In the genomic region with DNA sequence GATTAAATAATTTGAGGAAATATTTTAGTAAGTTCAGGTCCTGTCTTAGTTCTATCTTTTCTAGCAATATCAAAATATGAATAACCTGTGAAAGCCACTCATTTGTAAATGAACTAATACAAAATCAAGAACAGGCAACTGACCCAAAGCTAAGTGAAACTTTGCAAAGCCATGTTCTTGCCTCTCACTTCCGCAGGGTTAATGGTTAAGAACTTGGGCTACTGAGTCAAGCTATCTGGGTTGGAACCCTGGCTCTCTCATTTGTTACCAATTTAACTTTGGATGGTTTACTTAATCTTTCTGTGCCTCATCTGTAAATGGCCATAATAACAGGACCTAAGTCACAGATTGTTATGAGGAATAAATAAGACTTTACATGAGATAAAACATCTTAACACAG, we compare ENCODE assay signal across 22 cellular contexts. TPM values are rescaled to one million over a fixed set of nuclear protein-coding genes. Genes with fewer than 3 reads are reported as not detected.
DNase-seq lines count a peak whose midpoint lies in the region; ATAC-seq and TF ChIP-seq lines count a peak whose summit lies in the region.
"Had no signal": no experiment of that assay in that cellular context is flagged by ENCODE, and none has a peak within 500 bp of the region (broad histone marks: within the 10 kb centered on the region; RNA-seq: fewer than 3 reads in every experiment).

No MANE protein-coding gene starts in this region.

- intact Hi-C loops in right cardiac atrium (cut with DNase I) (no loop called here), Right ventricle myocardium superior (cut with DNase I) (loop anchor here (10.0 kb wide), 1 partner anchor 75 kb away; no protein-coding TSS in a partner anchor)

- 91% methylated on average over 1 of the region's 1 CpG for WGBS in right cardiac atrium
- WGBS in H9 (ENCODE audit: extremely low coverage, insufficient read length, low lambda C conversion rate) = no CpG with 5 or more reads among the region's 1 CpG

- no peak overlapping the region for H2AK5ac ChIP-seq in H9 (ENCODE audit: insufficient read length, low read length)

- H3K9me3 Mint-ChIP-seq in H9 = no peaks in the 10 kb centered on the region
- H3K9me3 Mint-ChIP-seq: activated naive CD4-positive, alpha-beta T cell treated with anti-CD3 and anti-CD28 coated beads, Interleukin-2, amount 10 ng/mL, durations not matched to agents 7 days and 5 days; activated T-cell treated with anti-CD3 and anti-CD28 coated beads, Interleukin-2, amount 50 U/mL, for 24 hours; central memory CD8-positive, alpha-beta T cell; naive thymus-derived CD8-positive, alpha-beta T cell; stimulated activated memory B cell treated with anti-CD40 and anti-IgM and Interleukin-4, amounts not matched to agents 10 μg/mL and 1 μg/mL and 100 μg/mL, for 72 hours had no signal

- H4K91ac ChIP-seq in H9 (ENCODE audit: insufficient read length, low read depth, low read length) = no peak overlapping the region

- H3K9ac ChIP-seq in iPS-20b (ENCODE audit: low read depth, low read length) (peak overlapping the region; percentile 61; the same call in 1 of the 2 replicates), H9 (ENCODE audit: extremely low read depth, insufficient read length, low read length) (no peak overlapping the region)

- peaks cover 4% of the 10 kb centered on the region for H3K4me1 ChIP-seq in right cardiac atrium (ENCODE audit: control insufficient read depth, insufficient read depth, low read length)
- H3K4me1 ChIP-seq in iPS-20b (ENCODE audit: insufficient read depth, low read length) = peaks cover 22% of the 10 kb centered on the region; the same call in 1 of the 2 replicates
- H3K4me1 ChIP-seq in H9 (ENCODE audit: insufficient read depth, low read length) = 0 out of 2 replicates have a peak, but pooled peaks cover 5% of the 10 kb centered on the region
- H3K4me1 ChIP-seq: SJCRH30 had no signal

- peaks cover 28 to 43% of the 10 kb centered on the region in 2 experiments for H3K4me1 Mint-ChIP-seq in H9

- no peak overlapping the region for H3K23ac ChIP-seq in H9 (ENCODE audit: insufficient read length, low read depth, low read length)

- DNase-seq in right cardiac atrium (no peak), Right ventricle myocardium superior (no peak), WERI-Rb-1 (no peak), superior temporal gyrus (ENCODE audit: extremely low spot score) (no peak), OCI-M2 (lab: John Stamatoyannopoulos, UW; ENCODE audit: unreplicated experiment) (no peak), H9 (no peak)
- DNase-seq: activated naive CD4-positive, alpha-beta T cell treated with anti-CD3 and anti-CD28 coated beads, Interleukin-2, amount 10 ng/mL, durations not matched to agents 7 days and 5 days; activated T-cell treated with anti-CD3 and anti-CD28 coated beads, Interleukin-2, amount 50 U/mL, for 24 hours; DMS 273 treated with DMSO at 0.1 percent for 48 hours; erythroblast; foreskin fibroblast; naive thymus-derived CD8-positive, alpha-beta T cell; NCI-H1694 treated with DMSO at 0.1 percent for 48 hours; NCI-H69; SJCRH30; T-helper 1 cell had no signal

- no peak overlapping the region for H4K8ac ChIP-seq in H9 (replicated peaks; ENCODE audit: insufficient read length, low read depth, low read length)

- H3K79me2 ChIP-seq in H9 (ENCODE audit: insufficient read depth, low read length) = no peaks in the 10 kb centered on the region

- no peak overlapping the region for H2BK5ac ChIP-seq in H9 (ENCODE audit: insufficient read length, low read length)

- H4K20me1 ChIP-seq in H9 (ENCODE audit: control insufficient read depth, insufficient read depth, insufficient read length) = no peaks in the 10 kb centered on the region

- no peak overlapping the region for H2BK20ac ChIP-seq in H9 (ENCODE audit: low read depth, low read length, poor library complexity, severe bottlenecking)

- H2BK120ac ChIP-seq in H9 (ENCODE audit: low read depth, low read length, poor library complexity, severe bottlenecking) = no peak overlapping the region

- ATAC-seq in right cardiac atrium (no peak), Right ventricle myocardium superior (ENCODE audit: poor library complexity) (no peak), HG03135 (IDR thresholded peaks at IDR 0.05; ENCODE audit: unreplicated experiment) (no peak)
- ATAC-seq: naive thymus-derived CD8-positive, alpha-beta T cell; stimulated activated memory B cell treated with anti-CD40 and anti-IgM and Interleukin-4, amounts not matched to agents 10 μg/mL and 1 μg/mL and 100 μg/mL, for 72 hours had no signal

- no peaks in the 10 kb centered on the region for H3K36me3 ChIP-seq in WERI-Rb-1
- H3K36me3 ChIP-seq in iPS-20b (ENCODE audit: insufficient read depth, low read depth, low read length) = no peaks in the 10 kb centered on the region
- H3K36me3 ChIP-seq: SJCRH30 had no signal

- H2BK12ac ChIP-seq in H9 (ENCODE audit: insufficient read length, low read depth, low read length) = no peak overlapping the region

- no peak overlapping the region for H3T11ph ChIP-seq in H9 (ENCODE audit: low read length)

- H3K27me3 ChIP-seq in right cardiac atrium (ENCODE audit: control insufficient read depth, insufficient read depth) (no peaks in the 10 kb centered on the region), WERI-Rb-1 (ENCODE audit: insufficient read depth, low read depth, severe bottlenecking) (no peaks in the 10 kb centered on the region), iPS-20b (ENCODE audit: insufficient read depth, low read length) (peaks cover 8% of the 10 kb centered on the region; the same call in 1 of the 2 replicates), H9 (ENCODE audit: insufficient read depth, low read length) (no peaks in the 10 kb centered on the region; the same call in 1 of the 2 replicates)

- 0 out of 5 replicates have a peak overlapping the region, but pooled peaks of 1 of the 2 experiments have one; percentile 1 for H3K4me3 Mint-ChIP-seq in H9
- H3K4me3 Mint-ChIP-seq: stimulated activated memory B cell treated with anti-CD40 and anti-IgM and Interleukin-4, amounts not matched to agents 10 μg/mL and 1 μg/mL and 100 μg/mL, for 72 hours had no signal

- no peaks in the 10 kb centered on the region for H3K36me3 Mint-ChIP-seq in H9 (ENCODE audit: insufficient read depth in 1 of 3, low read depth in 3 of 3)
- H3K36me3 Mint-ChIP-seq: naive thymus-derived CD8-positive, alpha-beta T cell; stimulated activated memory B cell treated with anti-CD40 and anti-IgM and Interleukin-4, amounts not matched to agents 10 μg/mL and 1 μg/mL and 100 μg/mL, for 72 hours had no signal

- peak overlapping the region; percentile 26 for H3K27ac ChIP-seq in right cardiac atrium (ENCODE audit: low read length)
- peak overlapping the region; percentile 54 for H3K27ac ChIP-seq in WERI-Rb-1
- no peak overlapping the region for H3K27ac ChIP-seq in iPS-20b (ENCODE audit: low read length)
- no peak overlapping the region for H3K27ac ChIP-seq in H9 (ENCODE audit: insufficient read length, low read depth, low read length)
- H3K27ac ChIP-seq: SJCRH30, skin epidermis had no signal

- H3K18ac ChIP-seq in H9 (ENCODE audit: insufficient read length, low read depth, low read length) = no peak overlapping the region

- TF ChIP-seq CTCF in WERI-Rb-1 (IDR thresholded peaks at IDR 0.05; ENCODE audit: low read depth, low read length) = no peak
- no peak for TF ChIP-seq CTCF in H9 (conservative IDR thresholded peaks at IDR 0.05)

- no peak overlapping the region for H4K5ac ChIP-seq in H9 (ENCODE audit: insufficient read length, low read depth, low read length)

- H3K4me3 ChIP-seq in right cardiac atrium (ENCODE audit: low read length) = no peak overlapping the region
- H3K4me3 ChIP-seq in WERI-Rb-1 (ENCODE audit: low read depth, low read length) = peak overlapping the region; percentile 73
- no peak overlapping the region for H3K4me3 ChIP-seq in iPS-20b (ENCODE audit: low read length)
- H3K4me3 ChIP-seq: SJCRH30, skin epidermis had no signal

- H3K23me2 ChIP-seq in H9 (ENCODE audit: insufficient read length, low read depth, low read length, poor library complexity, severe bottlenecking) = no peaks in the 10 kb centered on the region

- H3K56ac ChIP-seq in H9 (ENCODE audit: insufficient read length, low read depth, low read length) = no peak overlapping the region

- H3K27me3 Mint-ChIP-seq in H9 (ENCODE audit: low read depth) = peaks cover 9% of the 10 kb centered on the region
- H3K27me3 Mint-ChIP-seq: central memory CD8-positive, alpha-beta T cell had no signal

- H3K27ac Mint-ChIP-seq in H9 = no peak overlapping the region
- H3K27ac Mint-ChIP-seq: activated naive CD4-positive, alpha-beta T cell treated with anti-CD3 and anti-CD28 coated beads, Interleukin-2, amount 10 ng/mL, durations not matched to agents 7 days and 5 days; activated T-cell treated with anti-CD3 and anti-CD28 coated beads, Interleukin-2, amount 50 U/mL, for 24 hours; CD14-positive monocyte; stimulated activated memory B cell treated with anti-CD40 and anti-IgM and Interleukin-4, amounts not matched to agents 10 μg/mL and 1 μg/mL and 100 μg/mL, for 72 hours had no signal

- no peak overlapping the region for H3K4ac ChIP-seq in H9 (ENCODE audit: low read depth, low read length)

- H3K79me1 ChIP-seq in H9 (ENCODE audit: insufficient read depth, low read depth, low read length, poor library complexity, severe bottlenecking) = no peaks in the 10 kb centered on the region

- H2BK15ac ChIP-seq in H9 (ENCODE audit: low read depth, low read length) = no peak overlapping the region

- no peaks in the 10 kb centered on the region for H3K9me3 ChIP-seq in right cardiac atrium (ENCODE audit: control insufficient read depth, low read length)
- no peaks in the 10 kb centered on the region for H3K9me3 ChIP-seq in WERI-Rb-1 (ENCODE audit: severe bottlenecking)
- no peaks in the 10 kb centered on the region for H3K9me3 ChIP-seq in iPS-20b (ENCODE audit: insufficient read depth, low read depth, low read length)
- H3K9me3 ChIP-seq in H9 (ENCODE audit: control insufficient read depth, low read depth, low read length) = no peaks in the 10 kb centered on the region
- H3K9me3 ChIP-seq: SJCRH30 had no signal

- no peak overlapping the region for H3K4me2 ChIP-seq in H9 (ENCODE audit: insufficient read depth, insufficient read length, low read length)

- H2AFZ ChIP-seq in H9 (ENCODE audit: low read length) = no peak overlapping the region

- no peak overlapping the region for H3K14ac ChIP-seq in H9 (ENCODE audit: insufficient read depth, low read length)

RNA-seq across cellular contexts. Expression of gene KIF21A, which starts 2.8 kb away (rescaled TPM):
- total RNA-seq in right cardiac atrium (10 to 100 TPM; 36.4 to 58.7 (median 41.5) TPM), Right ventricle myocardium superior (52.6 TPM), H9 (2021) (17.2 and 17.4 TPM in 2 replicates)
- polyA plus RNA-seq in right cardiac atrium = 26.1 TPM

Comparison
In these comparisons a context has a peak if more than half of its experiments do, and no peak if none do; other contexts are left out.
1. H3K27ac ChIP-seq: peak in right cardiac atrium (single experiment) and WERI-Rb-1 (single experiment); none in iPS-20b (single experiment) and H9 (single experiment).